In genomic region chr12:64609543-64610091, GRCh38 we compare ENCODE assay signal across 8 cellular contexts. TPM values are rescaled to one million over a fixed set of nuclear protein-coding genes. Genes with fewer than 3 reads are reported as not detected.
A peak's percentile ranks its signal among the peaks of the same experiment; 100 is the strongest.
DNase-seq lines count a peak whose midpoint lies in the region; ATAC-seq, FAIRE-seq and TF ChIP-seq lines count a peak whose summit lies in the region.

No MANE protein-coding gene starts in this region.

- H3K27ac ChIP-seq in A673 (ENCODE audit: low read depth, low read length, poor library complexity, severe bottlenecking) (peak overlapping the region; percentile 88), endothelial cell of umbilical vein (ENCODE audit: insufficient read depth, low read depth, low read length) (peak overlapping the region; percentile 78), neural progenitor cell (peak overlapping the region; percentile 93)

- H3K27me3 Mint-ChIP-seq in neural progenitor cell (ENCODE audit: insufficient read depth, low read depth) = peaks cover 7% of the 10 kb centered on the region

- H3K4me1 Mint-ChIP-seq in neural progenitor cell = peaks cover 28% of the 10 kb centered on the region

- H3K79me2 ChIP-seq in endothelial cell of umbilical vein (ENCODE audit: control insufficient read depth, insufficient read depth, low read length) = peaks cover 44% of the 10 kb centered on the region
- H3K79me2 ChIP-seq in neural progenitor cell (ENCODE audit: low read depth) = peaks cover 40% of the 10 kb centered on the region

- CTCF ChIA-PET in A673 (lab: Charles Lee) (no interaction called here), endothelial cell of umbilical vein (lab: Charles Lee) (interaction anchor here (0.6 to 6.9 kb wide), 13 partner anchors 7 to 192 kb away, joined by 3 to 72 read pairs (median 4); no protein-coding TSS in a partner anchor)

- ATAC-seq in GM19035 (IDR thresholded peaks at IDR 0.05; ENCODE audit: unreplicated experiment) = no peak

- H3K9ac ChIP-seq in endothelial cell of umbilical vein (replicated peaks; ENCODE audit: extremely low read depth, insufficient read depth, low read length) (peak overlapping the region; percentile 73), neural progenitor cell (no peak overlapping the region)

- H3K4me3 ChIP-seq in A673 (ENCODE audit: low read depth, low read length, poor library complexity, severe bottlenecking) (peak overlapping the region; percentile 97), GM12865 (ENCODE audit: low read depth, low read length) (peak overlapping the region; percentile 98), endothelial cell of umbilical vein (replicated peaks in 1 of 3; ENCODE audit: insufficient read depth in 1 of 3, low read depth in 1 of 3, low read length in 3 of 3) (peak overlapping the region; percentile 84 to 92 (median 85)), neural progenitor cell (peak overlapping the region; percentile 98)

- peaks cover 4% of the 10 kb centered on the region for H3K36me3 Mint-ChIP-seq in neural progenitor cell

- H4K20me1 ChIP-seq in endothelial cell of umbilical vein (replicated peaks; ENCODE audit: control insufficient read depth, extremely low read depth, insufficient read depth, low read length) (no peaks in the 10 kb centered on the region), neural progenitor cell (ENCODE audit: low read depth) (peaks cover 21% of the 10 kb centered on the region)

- H3K27ac Mint-ChIP-seq in neural progenitor cell = peak overlapping the region; percentile 94

- no peak for TF ChIP-seq CTCF in A673 (conservative IDR thresholded peaks at IDR 0.05; ENCODE audit: low read depth, low read length)
- no peak for TF ChIP-seq CTCF in GM12865 (IDR thresholded peaks at IDR 0.05; ENCODE audit: insufficient read depth, low read depth, low read length, missing control alignments)
- no peak for TF ChIP-seq CTCF in endothelial cell of umbilical vein (IDR thresholded peaks at IDR 0.05; ENCODE audit: extremely low read depth in 1 of 2, insufficient read depth in 1 of 2, low read depth in 1 of 2, low read length in 2 of 2)
- no peak for TF ChIP-seq CTCF in neural progenitor cell (IDR thresholded peaks at IDR 0.05)

- no peaks in the 10 kb centered on the region for H3K27me3 ChIP-seq in A673 (replicated peaks; ENCODE audit: insufficient read depth, low read depth, low read length, poor library complexity)
- no peaks in the 10 kb centered on the region for H3K27me3 ChIP-seq in endothelial cell of umbilical vein (ENCODE audit: control insufficient read depth in 2 of 2, insufficient read depth in 2 of 2, low read length in 2 of 2)
- no peaks in the 10 kb centered on the region for H3K27me3 ChIP-seq in neural progenitor cell

- H3K9me3 ChIP-seq in A673 (ENCODE audit: low read depth, low read length, poor library complexity, severe bottlenecking) = no peaks in the 10 kb centered on the region
- H3K9me3 ChIP-seq in endothelial cell of umbilical vein (replicated peaks; ENCODE audit: control insufficient read depth, insufficient read depth, low read length) = no peaks in the 10 kb centered on the region
- H3K9me3 ChIP-seq in neural progenitor cell (ENCODE audit: low read depth) = no peaks in the 10 kb centered on the region

- FAIRE-seq in endothelial cell of umbilical vein (lab: Jason Lieb, UNC) (no peak), frontal cortex (lab: Jason Lieb, UNC) (no peak)

- peak overlapping the region; percentile 97 for H3K4me3 Mint-ChIP-seq in neural progenitor cell

- dilution Hi-C loops in endothelial cell of umbilical vein (cut with MboI; ENCODE audit: extremely low pct_ligation_motif_present, low sequenced_read_pairs) = no loop called here

- H3K4me2 ChIP-seq in endothelial cell of umbilical vein (ENCODE audit: insufficient read depth, low read length) (peak overlapping the region; percentile 99), neural progenitor cell (peak overlapping the region; percentile 97)

- H2AFZ ChIP-seq in endothelial cell of umbilical vein (ENCODE audit: low read depth, low read length) = peak overlapping the region; percentile 95
- peak overlapping the region; percentile 75 for H2AFZ ChIP-seq in neural progenitor cell (replicated peaks)

- H3K4me1 ChIP-seq in A673 (ENCODE audit: insufficient read depth, low read length, poor library complexity, severe bottlenecking) (peaks cover 4% of the 10 kb centered on the region), endothelial cell of umbilical vein (ENCODE audit: control insufficient read depth, extremely low read depth, insufficient read depth, low read length) (peaks cover 23% of the 10 kb centered on the region), neural progenitor cell (peaks cover 11% of the 10 kb centered on the region)

- H3K9me1 ChIP-seq in endothelial cell of umbilical vein (replicated peaks; ENCODE audit: control insufficient read depth, extremely low read depth, insufficient read depth, low read length) = no peaks in the 10 kb centered on the region

- no peaks in the 10 kb centered on the region for H3K36me3 ChIP-seq in A673 (ENCODE audit: insufficient read depth, low read length, poor library complexity, severe bottlenecking)
- peaks cover 0 to 2% of the 10 kb centered on the region in 2 experiments for H3K36me3 ChIP-seq in endothelial cell of umbilical vein (ENCODE audit: control insufficient read depth in 2 of 2, extremely low read depth in 1 of 2, insufficient read depth in 2 of 2, low read length in 2 of 2)
- no peaks in the 10 kb centered on the region for H3K36me3 ChIP-seq in neural progenitor cell

- DNase-seq in A673 (ENCODE audit: low spot score) (peak; percentile 41), GM12865 (ENCODE audit: low read depth) (no peak), SK-N-DZ (ENCODE audit: low spot score) (peak; percentile 35), endothelial cell of umbilical vein (ENCODE audit: low read depth, low spot score) (peak; percentile 75), neural progenitor cell (ENCODE audit: low spot score) (peak; percentile 50), T-helper 9 cell (no peak), frontal cortex (ENCODE audit: low spot score in 2 of 2) (no peak)

- H3K9me3 Mint-ChIP-seq in neural progenitor cell = no peaks in the 10 kb centered on the region

- no peak for TF ChIP-seq POLR2A in endothelial cell of umbilical vein (IDR thresholded peaks at IDR 0.05; ENCODE audit: low read depth, low read length)

- BruUV-seq in A673 (replicated peaks; lab: Mats Ljungman, UMichigan) (no TSS peak), endothelial cell of umbilical vein (replicated peaks; lab: Mats Ljungman, UMichigan) (TSS peak; percentile 28)

- POLR2A ChIA-PET in A673 (lab: Charles Lee; ENCODE audit: low non-redundant PET) (no interaction called here), endothelial cell of umbilical vein (lab: Charles Lee) (no interaction called here)

- intact Hi-C loops in A673 (cut with micrococcal nuclease; ENCODE audit: unreplicated experiment) (loop anchor here (5.0 kb wide), 2 partner anchors 63 to 88 kb away; no protein-coding TSS in a partner anchor), endothelial cell of umbilical vein (cut with micrococcal nuclease) (loop anchor here (1.0 to 5.0 kb wide), 9 partner anchors 8 to 173 kb away; partner anchors contain the start of gene TBK1)

- H3F3A ChIP-seq in neural progenitor cell (ENCODE audit: low read depth) = peaks cover 39% of the 10 kb centered on the region

TF ChIP-seq in endothelial cell of umbilical vein, 7 proteins besides CTCF, POLR2A, EP300 and RAD21:
- TF ChIP-seq MAX (IDR thresholded peaks at IDR 0.05; ENCODE audit: insufficient read depth, insufficient read length) (no peak), GATA2 (IDR thresholded peaks at IDR 0.05; ENCODE audit: insufficient read depth, insufficient read length, low read depth, low read length) (peak; percentile 89)
TF ChIP-seq in endothelial cell of umbilical vein: peak in this region for 1.

RNA-seq across cellular contexts. Expression of gene RASSF3, which starts 0.7 kb away (rescaled TPM):
- 37.7 and 38.2 TPM in 2 replicates for total RNA-seq in A673 (2021)
- 6.0 and 8.5 TPM in 2 replicates for polyA plus RNA-seq in SK-N-DZ (2014; cell fraction: cytosol; rRNA removed)
- 4.2 and 6.1 TPM in 2 replicates for polyA plus RNA-seq in SK-N-DZ (2014; cell fraction: nucleus; rRNA removed)
- 60.0 and 60.8 TPM in 2 replicates for total RNA-seq in endothelial cell of umbilical vein
- polyA plus RNA-seq in endothelial cell of umbilical vein = 16.8 and 20.2 TPM in 2 replicates
- polyA plus RNA-seq in endothelial cell of umbilical vein (2011; cell fraction: cytosol; rRNA removed) = 24.4 and 24.6 TPM in 2 replicates
- polyA plus RNA-seq in endothelial cell of umbilical vein (2011; cell fraction: nucleus; rRNA removed) = 18.0 and 20.9 TPM in 2 replicates
- 42.8 and 47.2 TPM in 2 replicates for polyA plus RNA-seq in endothelial cell of umbilical vein (2012)
- 44.7 and 53.7 TPM in 2 replicates for polyA minus RNA-seq in endothelial cell of umbilical vein
- polyA minus RNA-seq in endothelial cell of umbilical vein (2011; cell fraction: cytosol; rRNA and poly(A)+ RNA removed) = 20.9 TPM
- polyA minus RNA-seq in endothelial cell of umbilical vein (2011; cell fraction: nucleus; rRNA and poly(A)+ RNA removed) = 11.6 and 16.9 TPM in 2 replicates
- total RNA-seq in neural progenitor cell (ENCODE audit: low replicate concordance) = 11.8 and 14.5 TPM in 2 replicates
- 5.7 TPM for total RNA-seq in frontal cortex

Comparison
In these comparisons a context has a peak if more than half of its experiments do, and no peak if none do; other contexts are left out.
1. DNase-seq: peak in A673 (single experiment), SK-N-DZ (single experiment), endothelial cell of umbilical vein (single experiment) and neural progenitor cell (single experiment); none in GM12865 (single experiment), T-helper 9 cell (single experiment) and frontal cortex (0 of 2).
2. Peak in every context shown above with its lines, with median percentiles within 50 percentile points of each other: H3K27ac ChIP-seq and H3K4me3 ChIP-seq.